In genomic region chr10:102420810-102421644, GRCh38 we compare ENCODE assay signal across 8 cellular contexts. TPM values are rescaled to one million over a fixed set of nuclear protein-coding genes. Genes with fewer than 3 reads are reported as not detected.
A peak's percentile ranks its signal among the peaks of the same experiment; 100 is the strongest.
DNase-seq lines count a peak whose midpoint lies in the region; ATAC-seq, FAIRE-seq and TF ChIP-seq lines count a peak whose summit lies in the region.

Gene FBXL15 (plus strand): TSS chr10:102420836. CDS start chr10:102421130, 294 bp downstream.

- H3K27ac Mint-ChIP-seq in dendritic cell treated with granulocyte-macrophage colony-stimulating factor and Interleukin-4, amounts not matched to agents 40 ng/mL and 50 ng/mL, for 4 days, result peak within 1 kb of the TSS; percentile 93

- TF ChIP-seq RAD21 in HepG2 (CRISPR knock-in tag; IDR thresholded peaks at IDR 0.05), result no peak

- H4K20me1 ChIP-seq in HepG2 (ENCODE audit: insufficient read depth, low read length), result no peaks in the 10 kb centered on the region

- peak within 1 kb of the TSS; percentile 87 for H3K27ac ChIP-seq in HepG2 (ENCODE audit: extremely low read length, insufficient read depth, low read length)

- TF ChIP-seq EP300 in HepG2 (IDR thresholded peaks at IDR 0.05; ENCODE audit: low read depth in 2 of 2, low read length in 2 of 2) (0 out of 4 replicates have a peak, but pooled peaks have one; percentile 24 to 30), HepG2 (CRISPR knock-in tag; IDR thresholded peaks at IDR 0.05; ENCODE audit: borderline replicate concordance) (peak; percentile 39; the same call in 1 of the 2 replicates)

- intact Hi-C loops in dendritic cell treated with granulocyte-macrophage colony-stimulating factor and Interleukin-4, amounts not matched to agents 40 ng/mL and 50 ng/mL, for 4 days (cut with micrococcal nuclease), result loop anchor here (1.0 kb wide), 1 partner anchor 26 kb away; the partner anchor contains the start of gene NFKB2
- intact Hi-C loops in HepG2 (cut with micrococcal nuclease; ENCODE audit: unreplicated experiment), result loop anchor here (2.0 to 5.0 kb wide), 3 partner anchors 26 to 56 kb away; partner anchors contain the start of gene NFKB2

- peak; percentile 91 for FAIRE-seq in HepG2 (lab: Jason Lieb, UNC)

- H3K4me1 Mint-ChIP-seq in dendritic cell treated with granulocyte-macrophage colony-stimulating factor and Interleukin-4, amounts not matched to agents 40 ng/mL and 50 ng/mL, for 4 days (ENCODE audit: low read depth), result peaks cover 63% of the 10 kb centered on the region

- ATAC-seq in GM19395 (IDR thresholded peaks at IDR 0.05; ENCODE audit: unreplicated experiment) (peak; percentile 74), HG03565 (IDR thresholded peaks at IDR 0.05; ENCODE audit: unreplicated experiment) (peak; percentile 60), HepG2 (peak; percentile 58)

- POLR2A ChIA-PET in HepG2 (lab: Yijun Ruan, JAX), result interaction anchor here (0.9 to 5.3 kb wide), 15 partner anchors 9 to 306 kb away, joined by 3 to 135 read pairs (median 4); partner anchors contain the start of genes C10orf95, CUEDC2, GBF1 and NFKB2

- TF ChIP-seq POLR2A in HepG2 (IDR thresholded peaks at IDR 0.05; ENCODE audit: insufficient read depth in 1 of 2, low read depth in 2 of 2, low read length in 2 of 2), result peak in 1 of 2 experiments; percentile 52; a peak in 1 of 4 replicates

- H3K27me3 ChIP-seq in HepG2 (ENCODE audit: control insufficient read depth in 1 of 2, insufficient read depth in 2 of 2, low read length in 2 of 2), result peaks cover 1 to 5% of the 10 kb centered on the region in 2 experiments; a peak in 2 of 5 replicates

- BruUV-seq in HepG2 (replicated peaks; lab: Mats Ljungman, UMichigan), result no TSS peak

- CTCF ChIA-PET in HepG2 (lab: Yijun Ruan, JAX; ENCODE audit: low intra/inter-chr PET ratio, low total read pairs), result no interaction called here

- DNase-seq in C1 segment of cervical spinal cord (lab: John Stamatoyannopoulos, UW) (peak; percentile 86 to 98 (median 95)), NCI-H774 (lab: John Stamatoyannopoulos, UW) (peak; percentile 78), HepG2 (ENCODE audit: low spot score) (peak; percentile 95)
- peak; percentile 90 to 92 for DNase-seq in activated CD4-positive, alpha-beta T cell treated with anti-CD3 and anti-CD28 coated beads, Interleukin-2, amount 50 U/mL, for 4 hours
- DNase-seq in stimulated activated CD4-positive, alpha-beta T cell treated with anti-CD3 and anti-CD28 coated beads, Interleukin-4, amount 100 ng/mL, for 1 hour, result peak; percentile 92

- no peaks in the 10 kb centered on the region for H3K9me3 ChIP-seq in HepG2 (ENCODE audit: low read length)

- WGBS in HepG2 (ENCODE audit: low lambda C conversion rate), result under 1% methylated on average over 34 of the region's 67 CpGs

- H3K27me3 Mint-ChIP-seq in dendritic cell treated with granulocyte-macrophage colony-stimulating factor and Interleukin-4, amounts not matched to agents 40 ng/mL and 50 ng/mL, for 4 days, result peaks cover 36% of the 10 kb centered on the region

- peak within 1 kb of the TSS; percentile 98 for H3K4me2 ChIP-seq in HepG2 (ENCODE audit: low read depth, low read length)

- H3K4me3 ChIP-seq in HepG2 (replicated peaks in 1 of 3; ENCODE audit: insufficient read depth in 1 of 3, low read depth in 2 of 3, low read length in 3 of 3), result peak within 1 kb of the TSS; percentile 79 to 97 (median 84)

- H3K4me1 ChIP-seq in HepG2 (ENCODE audit: insufficient read depth, low read length), result peaks cover 35% of the 10 kb centered on the region

- peak within 1 kb of the TSS; percentile 90 for H2AFZ ChIP-seq in HepG2 (ENCODE audit: low read length)

- no peaks in the 10 kb centered on the region for H3K9me3 Mint-ChIP-seq in dendritic cell treated with granulocyte-macrophage colony-stimulating factor and Interleukin-4, amounts not matched to agents 40 ng/mL and 50 ng/mL, for 4 days

- peak within 1 kb of the TSS; percentile 85 for H3K4me3 Mint-ChIP-seq in dendritic cell treated with granulocyte-macrophage colony-stimulating factor and Interleukin-4, amounts not matched to agents 40 ng/mL and 50 ng/mL, for 4 days

- peak within 1 kb of the TSS; percentile 77 for H3K9ac ChIP-seq in HepG2 (ENCODE audit: insufficient read depth, low read depth, low read length)

- peaks cover 49% of the 10 kb centered on the region for H3K36me3 Mint-ChIP-seq in dendritic cell treated with granulocyte-macrophage colony-stimulating factor and Interleukin-4, amounts not matched to agents 40 ng/mL and 50 ng/mL, for 4 days (ENCODE audit: low read depth)

- no peak for TF ChIP-seq CTCF in HepG2 (CRISPR knock-in tag; IDR thresholded peaks at IDR 0.05)

- H3K36me3 ChIP-seq in HepG2 (replicated peaks in 1 of 2; ENCODE audit: control insufficient read depth in 1 of 2, insufficient read depth in 2 of 2, low read length in 2 of 2), result peaks cover 0 to 14% of the 10 kb centered on the region in 2 experiments; a peak in 3 of 5 replicates

- no peaks in the 10 kb centered on the region for H3K79me2 ChIP-seq in HepG2 (ENCODE audit: insufficient read depth, low read length)

- in situ Hi-C loops in HepG2 (cut with HindIII; ENCODE audit: extremely low pct_ligation_motif_present, low pct_unique_long_range_greater_than_20kb), result loop anchor here (5.0 kb wide), 1 partner anchor 41 kb away; no protein-coding TSS in a partner anchor

TF ChIP-seq in HepG2, 621 proteins besides CTCF, POLR2A, EP300 and RAD21 (continues in another document):
- TF ChIP-seq ARNT (IDR thresholded peaks at IDR 0.05) (no peak), RXRB (CRISPR knock-in tag; IDR thresholded peaks at IDR 0.05; ENCODE audit: borderline replicate concordance) (peak; percentile 71; the same call in 1 of the 2 replicates), ZNF646 (CRISPR knock-in tag; IDR thresholded peaks at IDR 0.05) (no peak), ZNF232 (CRISPR knock-in tag; IDR thresholded peaks at IDR 0.05; ENCODE audit: borderline replicate concordance) (peak; percentile 82), ZNF143 (CRISPR knock-in tag; IDR thresholded peaks at IDR 0.05) (peak; percentile 74)

RNA-seq across cellular contexts. Expression of gene FBXL15, which starts in this region (rescaled TPM):
- total RNA-seq in HepG2 (2016; rRNA removed; fragmentation: Illumina TruSeq; extraction: Trizol), result 8.3 and 8.6 TPM in 2 replicates
- 3.2 and 3.3 TPM in 2 replicates for total RNA-seq in HepG2 (2016; cell fraction: cytosol; rRNA removed; fragmentation: Illumina TruSeq; extraction: Trizol; ENCODE audit: low read depth)
- 7.7 and 8.0 TPM in 2 replicates for total RNA-seq in HepG2 (2016; cell fraction: insoluble cytoplasmic fraction; rRNA removed; fragmentation: Illumina TruSeq; extraction: Trizol)
- total RNA-seq in HepG2 (2016; cell fraction: membrane; rRNA removed; fragmentation: Illumina TruSeq; extraction: Trizol), result 5.6 and 6.1 TPM in 2 replicates
- total RNA-seq in HepG2 (2016; cell fraction: nucleus; rRNA removed; fragmentation: Illumina TruSeq; extraction: Trizol), result 3.3 and 3.6 TPM in 2 replicates
- 4.3 and 6.4 TPM in 2 replicates for polyA plus RNA-seq in HepG2 (2011; rRNA removed)
- 6.2 and 12.2 TPM in 2 replicates for polyA plus RNA-seq in HepG2 (2011; cell fraction: cytosol; rRNA removed)
- polyA plus RNA-seq in HepG2 (2011; cell fraction: nucleus; rRNA removed), result 30.9 and 35.5 TPM in 2 replicates
- polyA plus RNA-seq in HepG2 (2012), result 4.1 and 4.3 TPM in 2 replicates
- 2.7 and 3.5 TPM in 2 replicates for polyA plus RNA-seq in HepG2 (2016; cell fraction: cytosol; fragmentation: Illumina TruSeq; extraction: Trizol; ENCODE audit: low read depth)
- polyA plus RNA-seq in HepG2 (2016; cell fraction: insoluble cytoplasmic fraction; fragmentation: Illumina TruSeq; extraction: Trizol; ENCODE audit: low read depth), result 6.9 and 8.6 TPM in 2 replicates
- 4.3 and 4.4 TPM in 2 replicates for polyA plus RNA-seq in HepG2 (2016; cell fraction: membrane; fragmentation: Illumina TruSeq; extraction: Trizol; ENCODE audit: low read depth)
- 9.7 TPM in 2 replicates for polyA plus RNA-seq in HepG2 (2016; cell fraction: nucleus; fragmentation: Illumina TruSeq; extraction: Trizol; ENCODE audit: insufficient read depth, low read depth)
- 3.8 and 4.9 TPM in 2 replicates for polyA minus RNA-seq in HepG2 (2011; rRNA and poly(A)+ RNA removed; ENCODE audit: low replicate concordance)
- polyA minus RNA-seq in HepG2 (2011; cell fraction: cytosol; rRNA and poly(A)+ RNA removed), result 2.8 and 4.0 TPM in 2 replicates
- 3.0 and 3.4 TPM in 2 replicates for polyA minus RNA-seq in HepG2 (2011; cell fraction: nucleus; rRNA and poly(A)+ RNA removed)

Comparison
In these comparisons a context has a peak if more than half of its experiments do, and no peak if none do; other contexts are left out.
1. Peak in every context shown above with its lines: DNase-seq, ATAC-seq, H3K4me3 ChIP-seq and H3K27ac ChIP-seq.